Comparison of ENCODE assay signal across 1 cellular context in the genomic region with DNA sequence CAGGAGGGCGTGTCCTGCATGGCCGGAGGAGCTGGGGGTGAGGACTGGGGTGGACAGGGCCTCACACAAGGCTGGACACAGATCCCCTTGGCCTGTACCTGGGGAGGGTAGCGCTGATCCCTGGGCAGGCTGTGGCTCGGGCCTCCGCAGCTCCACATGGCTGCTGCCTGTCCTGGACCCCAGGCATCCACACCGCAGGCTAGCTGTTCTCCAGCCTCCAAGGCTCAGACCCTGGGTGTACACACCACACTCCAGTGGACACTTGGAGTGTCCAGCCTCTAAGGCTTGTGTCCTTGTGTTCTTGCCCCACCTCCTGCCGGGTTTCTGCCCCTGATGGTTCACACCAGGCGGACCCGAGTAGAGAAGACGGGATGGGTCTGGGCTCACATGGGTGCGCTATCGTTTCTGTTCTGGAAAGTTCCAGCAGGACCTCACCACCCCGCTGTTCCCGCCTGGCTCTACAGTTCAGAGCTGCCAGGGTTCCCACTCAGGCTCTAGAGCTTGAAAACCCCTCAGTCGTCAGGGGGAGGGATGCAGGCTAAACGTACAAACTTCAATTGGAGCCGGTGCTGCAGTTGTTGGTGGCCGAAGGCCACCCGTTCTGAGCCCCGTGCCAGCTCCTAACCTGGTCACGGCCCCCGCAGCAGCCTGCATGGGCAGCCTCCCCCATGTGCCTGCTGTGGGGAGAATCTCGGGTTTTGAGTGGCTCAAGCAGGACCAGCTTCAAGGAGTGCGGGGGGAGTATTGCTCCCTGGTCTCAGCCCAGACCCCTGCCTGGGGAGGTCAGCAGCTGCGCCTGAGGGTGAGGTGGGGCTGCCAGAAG.
TF ChIP-seq lines count a peak whose summit lies in the region.

No MANE protein-coding gene starts in this region.

TF ChIP-seq in IMR-90, 13 proteins besides CTCF, POLR2A, EP300 and RAD21 (continued from another document):
- TF ChIP-seq ELK1 (IDR thresholded peaks at IDR 0.05; ENCODE audit: borderline replicate concordance, low read depth, low read length), result no peak
- TF ChIP-seq MAFK (IDR thresholded peaks at IDR 0.05; ENCODE audit: low read depth, low read length), result no peak
- no peak for TF ChIP-seq NFE2L2 (IDR thresholded peaks at IDR 0.05; ENCODE audit: low read depth, low read length)
- TF ChIP-seq MXI1 (IDR thresholded peaks at IDR 0.05; ENCODE audit: borderline replicate concordance, low read depth, low read length), result no peak
- TF ChIP-seq FOS (IDR thresholded peaks at IDR 0.05; ENCODE audit: low read depth, low read length), result no peak
- TF ChIP-seq BHLHE40 (IDR thresholded peaks at IDR 0.05; ENCODE audit: low read depth, low read length), result no peak
- TF ChIP-seq CHD1 (IDR thresholded peaks at IDR 0.05; ENCODE audit: low read depth, low read length), result no peak
- no peak for TF ChIP-seq SMC3 (IDR thresholded peaks at IDR 0.05; ENCODE audit: low read depth, low read length)
- no peak for TF ChIP-seq CEBPB (IDR thresholded peaks at IDR 0.05; ENCODE audit: low read depth, low read length)
- TF ChIP-seq RCOR1 (IDR thresholded peaks at IDR 0.05; ENCODE audit: insufficient replicate concordance, low read length), result no peak
